In genomic region chr14:23352506-23353432, GRCh38 we compare ENCODE assay signal across 8 cellular contexts. TPM values are rescaled to one million over a fixed set of nuclear protein-coding genes. Genes with fewer than 3 reads are reported as not detected.
DNase-seq lines count a peak whose midpoint lies in the region; ATAC-seq and TF ChIP-seq lines count a peak whose summit lies in the region.

Gene SLC22A17, minus strand, starts transcription at chr14:23352887.

- H2AFZ ChIP-seq in ACC112 (ENCODE audit: low read length, unreplicated experiment) = peak within 1 kb of the TSS; percentile 82

- no peaks in the 10 kb centered on the region for H3K27me3 Mint-ChIP-seq in osteocyte (ENCODE audit: unreplicated experiment)

- H3K27me3 ChIP-seq in ACC112 (ENCODE audit: insufficient read depth, low read length) = no peaks in the 10 kb centered on the region
- peaks cover 0 to 45% (median 0%) of the 10 kb centered on the region in 7 donors for H3K27me3 ChIP-seq in heart right ventricle
- peaks cover 41% of the 10 kb centered on the region for H3K27me3 ChIP-seq in thymus (ENCODE audit: control insufficient read depth, insufficient read depth)

- peaks cover 8% of the 10 kb centered on the region for H3K4me1 Mint-ChIP-seq in osteocyte (ENCODE audit: unreplicated experiment)

- ATAC-seq in heart right ventricle = peak; percentile 86 to 96 (median 93)
- no peak for ATAC-seq in HG03159 (IDR thresholded peaks at IDR 0.05; ENCODE audit: unreplicated experiment)

- H3K27ac ChIP-seq in ACC112 (ENCODE audit: low read depth, low read length) (peak within 1 kb of the TSS; percentile 35; the same call in 1 of the 2 replicates), heart right ventricle (peak within 1 kb of the TSS in 5 of 10 donors; percentile 13 to 70 (median 58)), thymus (ENCODE audit: low read depth) (no peak within 1 kb of the TSS)

- H3K36me3 ChIP-seq in ACC112 (ENCODE audit: insufficient read depth, low read length) (no peaks in the 10 kb centered on the region), heart right ventricle (peaks cover 0 to 10% (median 0%) of the 10 kb centered on the region in 9 donors), thymus (ENCODE audit: control insufficient read depth, insufficient read depth) (no peaks in the 10 kb centered on the region)

- H3K27ac Mint-ChIP-seq in osteocyte (ENCODE audit: unreplicated experiment) = peak within 1 kb of the TSS; percentile 68

- H3K4me3 ChIP-seq in ACC112 (ENCODE audit: low read depth, low read length) (peak within 1 kb of the TSS; percentile 95), heart right ventricle (peak within 1 kb of the TSS; percentile 43 to 79 (median 63)), thymus (ENCODE audit: low read length) (peak within 1 kb of the TSS; percentile 51)

- WGBS in heart right ventricle, 2 donors = 0 to 1% methylated on average over 42 of the region's 42 CpGs
- 2% methylated on average over 42 of the region's 42 CpGs for WGBS in thymus

- peak within 1 kb of the TSS; percentile 75 for H3K4me3 Mint-ChIP-seq in osteocyte (ENCODE audit: unreplicated experiment)

- H3K9me3 ChIP-seq in heart right ventricle (no peaks in the 10 kb centered on the region), thymus (ENCODE audit: control insufficient read depth) (peaks cover 1% of the 10 kb centered on the region)

- DNase-seq in HT1080 (ENCODE audit: low read depth) = peak; percentile 35
- peak; percentile 46 to 77 for DNase-seq in SW 1271 (lab: John Stamatoyannopoulos, UW)
- peak; percentile 85 for DNase-seq in amniotic epithelial cell (ENCODE audit: low read depth)
- peak; percentile 74 to 85 for DNase-seq in heart right ventricle
- peak; percentile 92 for DNase-seq in osteocyte (ENCODE audit: extremely low spot score, unreplicated experiment)

- H3K4me1 ChIP-seq in ACC112 (ENCODE audit: control insufficient read depth, insufficient read depth, low read length, unreplicated experiment) (peaks cover 4% of the 10 kb centered on the region), heart right ventricle (peaks cover 0 to 20% (median 9%) of the 10 kb centered on the region in 9 donors), thymus (ENCODE audit: control insufficient read depth, insufficient read depth, low read length) (peaks cover 4% of the 10 kb centered on the region)

- H3K79me2 ChIP-seq in ACC112 (ENCODE audit: control insufficient read depth, insufficient read depth, low read length, unreplicated experiment) = no peaks in the 10 kb centered on the region

- peaks cover 7% of the 10 kb centered on the region for H3K36me3 Mint-ChIP-seq in osteocyte (ENCODE audit: unreplicated experiment)

- intact Hi-C loops in heart right ventricle (cut with DNase I) = no loop called here

- no peaks in the 10 kb centered on the region for H3K9me3 Mint-ChIP-seq in osteocyte (ENCODE audit: unreplicated experiment)

- peak in 4 of 9 donors; percentile 3 to 43 (median 22) for TF ChIP-seq CTCF in heart right ventricle (IDR thresholded peaks at IDR 0.05)
- TF ChIP-seq CTCF in osteocyte (IDR thresholded peaks at IDR 0.05) = peak; percentile 14

RNA-seq across cellular contexts. Expression of gene SLC22A17, which starts in this region (rescaled TPM):
- 1.2 and 5.5 TPM in 2 replicates for total RNA-seq in HT1080 (2014; rRNA removed; shearing (Covaris generic))
- polyA plus RNA-seq in HT1080 (2015; cell fraction: cytosol; rRNA removed) = 0.94 and 1.5 TPM in 2 replicates
- 7.0 and 9.9 TPM in 2 replicates for polyA plus RNA-seq in HT1080 (2015; cell fraction: nucleus; rRNA removed)
- total RNA-seq in heart right ventricle (10 to 100 TPM in 4 of 10 donors, 1 to 10 TPM in 6; 4.8 to 18.9 (median 9.6) TPM), osteocyte (36.4 and 42.7 TPM in 2 replicates)
- polyA plus RNA-seq in heart right ventricle (10 to 100 TPM in 1 of 2 donors, 1 to 10 TPM in 1; 9.9 to 10.6 TPM), thymus (6.3 TPM)

Comparison
In these comparisons a context has a peak if more than half of its experiments do, and no peak if none do; other contexts are left out.
1. DNase-seq: peak in every context shown above with its lines; median percentile 92 in osteocyte; 85 in amniotic epithelial cell; 80 in heart right ventricle; 62 in SW 1271; 35 in HT1080.